11 cellular contexts compared by ENCODE assay signal in the genomic region with DNA sequence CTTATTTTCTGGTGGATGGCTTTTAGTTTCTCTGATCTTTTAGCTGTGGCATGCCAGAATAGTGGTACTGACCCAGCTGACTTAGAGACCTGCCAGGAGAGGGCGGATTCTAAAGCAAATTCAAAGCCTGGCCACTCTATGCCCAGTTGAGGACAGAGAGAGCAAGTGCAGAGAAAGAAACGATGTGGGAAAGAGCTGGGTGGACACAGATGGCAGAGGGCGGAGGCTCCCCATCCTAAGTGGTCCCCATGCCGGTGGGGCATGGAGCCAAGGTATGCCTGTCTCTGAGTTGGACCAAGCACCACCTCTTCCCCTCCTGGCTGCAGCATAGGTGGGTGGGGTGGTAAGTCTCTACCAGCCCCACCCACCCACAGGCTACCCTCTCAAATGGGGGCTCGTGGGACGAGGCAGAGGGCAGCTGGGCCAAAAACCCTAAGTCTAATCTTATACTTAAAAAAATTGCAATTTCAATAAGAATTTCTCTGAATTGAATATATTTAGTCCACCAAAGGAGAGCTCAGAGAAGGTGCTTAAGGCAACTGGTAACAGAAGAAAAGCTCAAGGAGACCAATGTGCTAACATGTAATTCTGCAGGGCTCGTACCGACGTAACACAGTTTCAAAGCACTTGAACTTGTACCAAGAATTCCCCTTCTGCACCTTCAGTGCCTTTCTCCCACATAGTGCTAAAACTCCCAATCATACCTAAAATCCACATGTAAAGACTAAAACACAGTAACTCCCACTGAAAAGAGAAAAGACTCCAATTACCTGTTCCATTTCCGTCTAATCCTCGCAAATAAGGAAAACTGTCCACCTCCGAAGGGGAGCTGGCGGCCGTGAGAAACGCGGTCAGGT.
DNase-seq lines count a peak whose midpoint lies in the region; ATAC-seq lines count a peak whose summit lies in the region.
"Had no signal": no experiment of that assay in that cellular context is flagged by ENCODE, and none has a peak within 500 bp of the region (broad histone marks: within the 10 kb centered on the region; RNA-seq: fewer than 3 reads in every experiment).

No MANE protein-coding gene starts in this region.

- no peak overlapping the region for H3K23ac ChIP-seq in mesenchymal stem cell (ENCODE audit: low read length in 2 of 2)

- H3K27me3 ChIP-seq in mesenchymal stem cell (ENCODE audit: control insufficient read depth in 1 of 2, insufficient read depth in 1 of 2, low read length in 2 of 2), result no peaks in the 10 kb centered on the region

- DNase-seq in Ammon's horn (ENCODE audit: low spot score) (peak; percentile 70), mesenchymal stem cell (no peak), NCI-H446 (lab: John Stamatoyannopoulos, UW) (no peak), AML-193 (lab: John Stamatoyannopoulos, UW) (no peak)
- DNase-seq: NCI-H2029 treated with DMSO at 0.1 percent for 48 hours, SW 1271 had no signal

- no peak overlapping the region for H3K4me3 ChIP-seq in mesenchymal stem cell (ENCODE audit: insufficient read depth in 1 of 2, low read depth in 1 of 2, low read length in 2 of 2)

- peaks cover 0 to 3% of the 10 kb centered on the region in 2 experiments for H3K36me3 ChIP-seq in mesenchymal stem cell (ENCODE audit: control insufficient read depth in 1 of 2, insufficient read depth in 2 of 2, low read depth in 1 of 2, low read length in 2 of 2)

- H2BK5ac ChIP-seq in mesenchymal stem cell (ENCODE audit: low read depth, low read length, poor library complexity, severe bottlenecking), result no peak overlapping the region

- H3K18ac ChIP-seq in mesenchymal stem cell (ENCODE audit: low read depth in 1 of 2, low read length in 2 of 2), result no peak overlapping the region

- no peaks in the 10 kb centered on the region for H3K36me3 Mint-ChIP-seq in activated T-helper 17 cell treated with anti-CD3 and anti-CD28 coated beads, Interleukin-2, amount 50 U/mL, for 72 hours (ENCODE audit: low read depth)

- H3K27ac Mint-ChIP-seq in activated T-helper 17 cell treated with anti-CD3 and anti-CD28 coated beads, Interleukin-2, amount 50 U/mL, for 72 hours, result peak overlapping the region; percentile 88

- WGBS in mesenchymal stem cell, result 95% methylated on average over 14 of the region's 16 CpGs

- H3K9me3 ChIP-seq in mesenchymal stem cell (ENCODE audit: control insufficient read depth, low read length), result no peaks in the 10 kb centered on the region

- ATAC-seq in GM19395 (IDR thresholded peaks at IDR 0.05; ENCODE audit: unreplicated experiment), result peak; percentile 45
- ATAC-seq in activated T-helper 17 cell treated with anti-CD3 and anti-CD28 coated beads, Interleukin-2, amount 50 U/mL, for 72 hours (replicated peaks), result peak; percentile 65
- no peak for ATAC-seq in GM19397 (IDR thresholded peaks at IDR 0.05; ENCODE audit: unreplicated experiment)
- ATAC-seq in HG03025 (IDR thresholded peaks at IDR 0.05; ENCODE audit: low FRiP score, unreplicated experiment), result no peak

- no peak overlapping the region for H4K91ac ChIP-seq in mesenchymal stem cell (ENCODE audit: low read length)

- H2AK5ac ChIP-seq in mesenchymal stem cell (ENCODE audit: low read length, severe bottlenecking), result no peak overlapping the region

- no peak overlapping the region for H3K14ac ChIP-seq in mesenchymal stem cell (ENCODE audit: low read length in 2 of 2)

- no peaks in the 10 kb centered on the region for H3K27me3 Mint-ChIP-seq in activated T-helper 17 cell treated with anti-CD3 and anti-CD28 coated beads, Interleukin-2, amount 50 U/mL, for 72 hours

- no peak overlapping the region for H3K27ac ChIP-seq in mesenchymal stem cell (ENCODE audit: low read length, poor library complexity, severe bottlenecking)
- H3K27ac ChIP-seq: parathyroid adenoma had no signal

- no peak overlapping the region for H2AFZ ChIP-seq in mesenchymal stem cell (ENCODE audit: low read depth, low read length)
- H2AFZ ChIP-seq: parathyroid adenoma had no signal

- H2BK12ac ChIP-seq in mesenchymal stem cell (ENCODE audit: low read length in 2 of 2), result no peak overlapping the region

- peaks cover 11% of the 10 kb centered on the region for H3K4me1 ChIP-seq in mesenchymal stem cell (ENCODE audit: control insufficient read depth, insufficient read depth, low read depth, low read length)
- H3K4me1 ChIP-seq: parathyroid adenoma had no signal

- H3K4me2 ChIP-seq in mesenchymal stem cell (ENCODE audit: low read length, poor library complexity, severe bottlenecking), result peak overlapping the region; percentile 24

- no peak overlapping the region for H2BK15ac ChIP-seq in mesenchymal stem cell (ENCODE audit: low read depth, poor library complexity, severe bottlenecking)

- H3K9me3 Mint-ChIP-seq in activated T-helper 17 cell treated with anti-CD3 and anti-CD28 coated beads, Interleukin-2, amount 50 U/mL, for 72 hours, result no peaks in the 10 kb centered on the region

- H3K9ac ChIP-seq in mesenchymal stem cell (ENCODE audit: low read length), result no peak overlapping the region
- H3K9ac ChIP-seq: parathyroid adenoma had no signal

- H3K4me1 Mint-ChIP-seq in activated T-helper 17 cell treated with anti-CD3 and anti-CD28 coated beads, Interleukin-2, amount 50 U/mL, for 72 hours, result peaks cover 12% of the 10 kb centered on the region

- peaks cover 28% of the 10 kb centered on the region for H3K79me1 ChIP-seq in mesenchymal stem cell (replicated peaks; ENCODE audit: low read length, poor library complexity, severe bottlenecking)

- no peak overlapping the region for H3K4ac ChIP-seq in mesenchymal stem cell (ENCODE audit: low read depth in 1 of 2, low read length in 2 of 2)

- peak overlapping the region; percentile 87 for H3K4me3 Mint-ChIP-seq in activated T-helper 17 cell treated with anti-CD3 and anti-CD28 coated beads, Interleukin-2, amount 50 U/mL, for 72 hours

- no peak overlapping the region for H2BK120ac ChIP-seq in mesenchymal stem cell (ENCODE audit: low read depth, low read length)

- no peak overlapping the region for H4K8ac ChIP-seq in mesenchymal stem cell (ENCODE audit: low read length)

Comparison
In these comparisons a context has a peak if more than half of its experiments do, and no peak if none do; other contexts are left out.
1. ATAC-seq: peak in GM19395 (single experiment) and activated T-helper 17 cell treated with anti-CD3 and anti-CD28 coated beads, Interleukin-2, amount 50 U/mL, for 72 hours (single experiment); none in GM19397 (single experiment) and HG03025 (single experiment).